Comparison of ENCODE assay signal across 2 cellular contexts in the genomic region with DNA sequence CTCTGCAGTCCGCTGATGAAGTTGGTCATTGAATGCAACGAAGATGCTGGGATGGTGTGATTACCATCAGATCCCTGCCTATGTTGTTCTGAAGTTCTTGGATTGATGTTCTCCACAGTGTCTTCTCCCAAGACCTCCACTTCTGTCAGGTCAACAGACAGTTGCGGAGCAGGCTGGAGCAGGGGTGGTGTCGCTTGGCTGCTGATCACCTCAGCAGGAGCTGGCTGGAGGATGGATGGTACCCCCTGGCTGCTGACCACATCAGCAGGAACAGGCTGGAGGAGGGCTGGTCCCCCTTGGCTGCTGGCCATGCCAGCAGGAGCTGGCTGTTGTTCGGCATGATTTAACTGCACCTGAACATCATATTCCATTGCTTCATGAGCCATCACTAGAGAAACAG.
TF ChIP-seq lines count a peak whose summit lies in the region.

No MANE protein-coding gene starts in this region.

TF ChIP-seq in GM23338, 12 proteins besides CTCF, POLR2A, EP300 and RAD21 (continues in another document):
- no peak for TF ChIP-seq CREB1 (CRISPR knock-in tag; IDR thresholded peaks at IDR 0.05; ENCODE audit: low read depth)
- TF ChIP-seq POLR2AphosphoS5 (IDR thresholded peaks at IDR 0.05; ENCODE audit: low read depth), result no peak
- TF ChIP-seq, protein P1, sequence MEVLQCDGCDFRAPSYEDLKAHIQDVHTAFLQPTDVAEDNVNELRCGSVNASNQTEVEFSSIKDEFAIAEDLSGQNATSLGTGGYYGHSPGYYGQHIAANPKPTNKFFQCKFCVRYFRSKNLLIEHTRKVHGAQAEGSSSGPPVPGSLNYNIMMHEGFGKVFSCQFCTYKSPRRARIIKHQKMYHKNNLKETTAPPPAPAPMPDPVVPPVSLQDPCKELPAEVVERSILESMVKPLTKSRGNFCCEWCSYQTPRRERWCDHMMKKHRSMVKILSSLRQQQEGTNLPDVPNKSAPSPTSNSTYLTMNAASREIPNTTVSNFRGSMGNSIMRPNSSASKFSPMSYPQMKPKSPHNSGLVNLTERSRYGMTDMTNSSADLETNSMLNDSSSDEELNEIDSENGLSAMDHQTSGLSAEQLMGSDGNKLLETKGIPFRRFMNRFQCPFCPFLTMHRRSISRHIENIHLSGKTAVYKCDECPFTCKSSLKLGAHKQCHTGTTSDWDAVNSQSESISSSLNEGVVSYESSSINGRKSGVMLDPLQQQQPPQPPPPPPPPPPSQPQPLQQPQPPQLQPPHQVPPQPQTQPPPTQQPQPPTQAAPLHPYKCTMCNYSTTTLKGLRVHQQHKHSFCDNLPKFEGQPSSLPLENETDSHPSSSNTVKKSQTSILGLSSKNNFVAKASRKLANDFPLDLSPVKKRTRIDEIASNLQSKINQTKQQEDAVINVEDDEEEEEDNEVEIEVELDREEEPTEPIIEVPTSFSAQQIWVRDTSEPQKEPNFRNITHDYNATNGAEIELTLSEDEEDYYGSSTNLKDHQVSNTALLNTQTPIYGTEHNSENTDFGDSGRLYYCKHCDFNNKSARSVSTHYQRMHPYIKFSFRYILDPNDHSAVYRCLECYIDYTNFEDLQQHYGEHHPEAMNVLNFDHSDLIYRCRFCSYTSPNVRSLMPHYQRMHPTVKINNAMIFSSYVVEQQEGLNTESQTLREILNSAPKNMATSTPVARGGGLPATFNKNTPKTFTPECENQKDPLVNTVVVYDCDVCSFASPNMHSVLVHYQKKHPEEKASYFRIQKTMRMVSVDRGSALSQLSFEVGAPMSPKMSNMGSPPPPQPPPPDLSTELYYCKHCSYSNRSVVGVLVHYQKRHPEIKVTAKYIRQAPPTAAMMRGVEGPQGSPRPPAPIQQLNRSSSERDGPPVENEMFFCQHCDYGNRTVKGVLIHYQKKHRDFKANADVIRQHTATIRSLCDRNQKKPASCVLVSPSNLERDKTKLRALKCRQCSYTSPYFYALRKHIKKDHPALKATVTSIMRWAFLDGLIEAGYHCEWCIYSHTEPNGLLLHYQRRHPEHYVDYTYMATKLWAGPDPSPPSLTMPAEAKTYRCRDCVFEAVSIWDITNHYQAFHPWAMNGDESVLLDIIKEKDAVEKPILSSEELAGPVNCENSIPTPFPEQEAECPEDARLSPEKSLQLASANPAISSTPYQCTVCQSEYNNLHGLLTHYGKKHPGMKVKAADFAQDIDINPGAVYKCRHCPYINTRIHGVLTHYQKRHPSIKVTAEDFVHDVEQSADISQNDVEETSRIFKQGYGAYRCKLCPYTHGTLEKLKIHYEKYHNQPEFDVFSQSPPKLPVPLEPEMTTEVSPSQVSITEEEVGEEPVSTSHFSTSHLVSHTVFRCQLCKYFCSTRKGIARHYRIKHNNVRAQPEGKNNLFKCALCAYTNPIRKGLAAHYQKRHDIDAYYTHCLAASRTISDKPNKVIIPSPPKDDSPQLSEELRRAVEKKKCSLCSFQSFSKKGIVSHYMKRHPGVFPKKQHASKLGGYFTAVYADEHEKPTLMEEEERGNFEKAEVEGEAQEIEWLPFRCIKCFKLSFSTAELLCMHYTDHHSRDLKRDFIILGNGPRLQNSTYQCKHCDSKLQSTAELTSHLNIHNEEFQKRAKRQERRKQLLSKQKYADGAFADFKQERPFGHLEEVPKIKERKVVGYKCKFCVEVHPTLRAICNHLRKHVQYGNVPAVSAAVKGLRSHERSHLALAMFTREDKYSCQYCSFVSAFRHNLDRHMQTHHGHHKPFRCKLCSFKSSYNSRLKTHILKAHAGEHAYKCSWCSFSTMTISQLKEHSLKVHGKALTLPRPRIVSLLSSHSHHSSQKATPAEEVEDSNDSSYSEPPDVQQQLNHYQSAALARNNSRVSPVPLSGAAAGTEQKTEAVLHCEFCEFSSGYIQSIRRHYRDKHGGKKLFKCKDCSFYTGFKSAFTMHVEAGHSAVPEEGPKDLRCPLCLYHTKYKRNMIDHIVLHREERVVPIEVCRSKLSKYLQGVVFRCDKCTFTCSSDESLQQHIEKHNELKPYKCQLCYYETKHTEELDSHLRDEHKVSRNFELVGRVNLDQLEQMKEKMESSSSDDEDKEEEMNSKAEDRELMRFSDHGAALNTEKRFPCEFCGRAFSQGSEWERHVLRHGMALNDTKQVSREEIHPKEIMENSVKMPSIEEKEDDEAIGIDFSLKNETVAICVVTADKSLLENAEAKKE (CRISPR knock-in tag; IDR thresholded peaks at IDR 0.05), result no peak
- no peak for TF ChIP-seq ZNF331 (CRISPR knock-in tag; IDR thresholded peaks at IDR 0.05; ENCODE audit: low read depth)
- TF ChIP-seq ZNF114 (CRISPR knock-in tag; IDR thresholded peaks at IDR 0.05), result no peak
- TF ChIP-seq STAT1 (IDR thresholded peaks at IDR 0.05; ENCODE audit: unreplicated experiment), result no peak
- no peak for TF ChIP-seq REST (IDR thresholded peaks at IDR 0.05; ENCODE audit: unreplicated experiment)
- no peak for TF ChIP-seq JUNB (IDR thresholded peaks at IDR 0.05; ENCODE audit: unreplicated experiment)
- TF ChIP-seq EZH2phosphoT487 (IDR thresholded peaks at IDR 0.05; ENCODE audit: unreplicated experiment), result no peak
- TF ChIP-seq NANOG (IDR thresholded peaks at IDR 0.05; ENCODE audit: borderline replicate concordance), result no peak

TF ChIP-seq in GM12878, 131 proteins besides CTCF, POLR2A, EP300 and RAD21:
- TF ChIP-seq E2F4 (IDR thresholded peaks at IDR 0.05; ENCODE audit: low read depth, low read length), result no peak
- no peak for TF ChIP-seq GATAD2B (conservative IDR thresholded peaks at IDR 0.05; ENCODE audit: low read depth)
- TF ChIP-seq NBN (IDR thresholded peaks at IDR 0.05), result no peak
- no peak for TF ChIP-seq MTA2 (IDR thresholded peaks at IDR 0.05; ENCODE audit: low read depth)
- no peak for TF ChIP-seq BCL3 (IDR thresholded peaks at IDR 0.05; ENCODE audit: borderline replicate concordance, insufficient read depth, low read depth, low read length, poor library complexity, severe bottlenecking)
- no peak for TF ChIP-seq PRDM15 (CRISPR knock-in tag; IDR thresholded peaks at IDR 0.05)
- TF ChIP-seq ZBED1 (IDR thresholded peaks at IDR 0.05; ENCODE audit: borderline replicate concordance), result no peak
- no peak for TF ChIP-seq POLR2AphosphoS2 (IDR thresholded peaks at IDR 0.05; ENCODE audit: low read depth, low read length)
- TF ChIP-seq, protein P2, sequence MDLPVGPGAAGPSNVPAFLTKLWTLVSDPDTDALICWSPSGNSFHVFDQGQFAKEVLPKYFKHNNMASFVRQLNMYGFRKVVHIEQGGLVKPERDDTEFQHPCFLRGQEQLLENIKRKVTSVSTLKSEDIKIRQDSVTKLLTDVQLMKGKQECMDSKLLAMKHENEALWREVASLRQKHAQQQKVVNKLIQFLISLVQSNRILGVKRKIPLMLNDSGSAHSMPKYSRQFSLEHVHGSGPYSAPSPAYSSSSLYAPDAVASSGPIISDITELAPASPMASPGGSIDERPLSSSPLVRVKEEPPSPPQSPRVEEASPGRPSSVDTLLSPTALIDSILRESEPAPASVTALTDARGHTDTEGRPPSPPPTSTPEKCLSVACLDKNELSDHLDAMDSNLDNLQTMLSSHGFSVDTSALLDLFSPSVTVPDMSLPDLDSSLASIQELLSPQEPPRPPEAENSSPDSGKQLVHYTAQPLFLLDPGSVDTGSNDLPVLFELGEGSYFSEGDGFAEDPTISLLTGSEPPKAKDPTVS (IDR thresholded peaks at IDR 0.05; ENCODE audit: low read depth, low read length), result no peak
- TF ChIP-seq JUND (IDR thresholded peaks at IDR 0.05; ENCODE audit: low read depth, low read length), result no peak
- no peak for TF ChIP-seq ETV6 (conservative IDR thresholded peaks at IDR 0.05 in 1 of 2, IDR thresholded peaks at IDR 0.05 in 1 of 2; ENCODE audit: borderline replicate concordance in 1 of 2, low read depth in 1 of 2)
- no peak for TF ChIP-seq BRCA1 (IDR thresholded peaks at IDR 0.05; ENCODE audit: low read depth, low read length)
- TF ChIP-seq SMAD5 (IDR thresholded peaks at IDR 0.05; ENCODE audit: low read depth), result no peak
- TF ChIP-seq, protein P3, sequence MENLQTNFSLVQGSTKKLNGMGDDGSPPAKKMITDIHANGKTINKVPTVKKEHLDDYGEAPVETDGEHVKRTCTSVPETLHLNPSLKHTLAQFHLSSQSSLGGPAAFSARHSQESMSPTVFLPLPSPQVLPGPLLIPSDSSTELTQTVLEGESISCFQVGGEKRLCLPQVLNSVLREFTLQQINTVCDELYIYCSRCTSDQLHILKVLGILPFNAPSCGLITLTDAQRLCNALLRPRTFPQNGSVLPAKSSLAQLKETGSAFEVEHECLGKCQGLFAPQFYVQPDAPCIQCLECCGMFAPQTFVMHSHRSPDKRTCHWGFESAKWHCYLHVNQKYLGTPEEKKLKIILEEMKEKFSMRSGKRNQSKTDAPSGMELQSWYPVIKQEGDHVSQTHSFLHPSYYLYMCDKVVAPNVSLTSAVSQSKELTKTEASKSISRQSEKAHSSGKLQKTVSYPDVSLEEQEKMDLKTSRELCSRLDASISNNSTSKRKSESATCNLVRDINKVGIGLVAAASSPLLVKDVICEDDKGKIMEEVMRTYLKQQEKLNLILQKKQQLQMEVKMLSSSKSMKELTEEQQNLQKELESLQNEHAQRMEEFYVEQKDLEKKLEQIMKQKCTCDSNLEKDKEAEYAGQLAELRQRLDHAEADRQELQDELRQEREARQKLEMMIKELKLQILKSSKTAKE (IDR thresholded peaks at IDR 0.05; ENCODE audit: low read depth, poor library complexity, severe bottlenecking), result no peak
- no peak for TF ChIP-seq NFYA (IDR thresholded peaks at IDR 0.05; ENCODE audit: borderline replicate concordance, low read depth, low read length)
- no peak for TF ChIP-seq HDAC2 (IDR thresholded peaks at IDR 0.05)
- no peak for TF ChIP-seq CUX1 (IDR thresholded peaks at IDR 0.05; ENCODE audit: insufficient replicate concordance, low read depth, low read length)
- no peak for TF ChIP-seq TBL1XR1 (IDR thresholded peaks at IDR 0.05; ENCODE audit: low read depth, low read length)
- no peak for TF ChIP-seq IKZF2 (IDR thresholded peaks at IDR 0.05)
